ENCODE assay signal across 9 cellular contexts in the genomic region with DNA sequence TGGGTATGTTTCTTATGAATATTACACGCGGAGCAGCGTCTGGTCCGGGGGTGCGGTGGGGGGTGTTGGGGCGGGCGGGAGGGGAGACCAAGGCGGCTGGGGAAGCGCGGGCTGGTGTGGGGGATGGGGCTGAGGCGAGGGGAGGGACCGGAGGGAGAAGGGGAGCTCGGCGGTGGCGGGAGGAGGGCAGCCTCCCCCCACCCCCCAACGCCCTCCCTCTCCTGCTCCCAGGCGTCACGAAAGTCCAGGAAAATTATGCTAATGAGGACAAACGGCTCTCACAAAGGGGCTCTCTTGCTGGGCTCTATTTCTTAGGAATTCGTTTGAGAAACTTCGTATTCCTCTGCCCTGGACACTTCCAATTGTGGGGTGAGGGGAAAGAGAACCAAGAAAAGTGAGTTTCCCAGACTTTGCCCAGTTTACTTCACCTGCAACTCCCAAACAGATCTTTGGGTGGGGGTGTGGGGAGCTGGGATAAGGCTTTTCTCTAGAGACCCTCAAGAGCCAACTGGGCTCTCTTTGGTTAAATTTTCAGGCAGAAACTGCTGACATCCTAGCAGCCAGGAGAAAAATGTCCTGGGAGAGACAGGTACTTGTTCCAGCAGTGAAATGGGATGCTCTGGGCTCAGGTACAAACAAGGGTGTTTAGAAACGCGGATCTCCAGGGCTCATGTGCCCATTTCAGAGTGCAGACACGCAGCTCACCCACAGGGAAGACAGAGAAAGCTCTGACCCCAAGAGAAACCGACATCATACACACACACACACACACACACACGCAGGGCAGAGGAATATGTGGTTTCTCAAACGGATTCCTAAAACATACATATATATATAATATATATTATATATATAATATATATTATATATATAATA. TPM values are rescaled to one million over a fixed set of nuclear protein-coding genes. Genes with fewer than 3 reads are reported as not detected.
DNase-seq lines count a peak whose midpoint lies in the region; ATAC-seq, FAIRE-seq and TF ChIP-seq lines count a peak whose summit lies in the region.
"Had no signal": no experiment of that assay in that cellular context is flagged by ENCODE, and none has a peak within 500 bp of the region (broad histone marks: within the 10 kb centered on the region; RNA-seq: fewer than 3 reads in every experiment).

No MANE protein-coding gene starts in this region.

- POLR2A ChIA-PET in HCT116 (lab: Charles Lee) (interaction anchor here (0.5 to 2.4 kb wide), 6 partner anchors 16 to 450 kb away, joined by 3 to 8 read pairs (median 4); a partner anchor contains a TSS), WTC11 (lab: Charles Lee) (interaction anchor here (1.0 kb wide), 1 partner anchor 29 kb away, joined by 3 read pairs; a partner anchor contains a TSS)

- H3F3A ChIP-seq in smooth muscle cell (ENCODE audit: low read depth), result no peaks in the 10 kb centered on the region

- no peaks in the 10 kb centered on the region for H3K9me1 ChIP-seq in keratinocyte (ENCODE audit: control insufficient read depth, extremely low read depth, insufficient read depth, low read length)

- no peak for TF ChIP-seq POLR2A in HCT116 (IDR thresholded peaks at IDR 0.05; ENCODE audit: borderline replicate concordance, extremely low read depth, insufficient read depth, insufficient read length)

- TF ChIP-seq RAD21 in HCT116 (IDR thresholded peaks at IDR 0.05; ENCODE audit: low read depth), result no peak

- no peak overlapping the region for H3K27ac Mint-ChIP-seq in WTC11

- H3K4me3 ChIP-seq in HCT116 (replicated peaks in 1 of 2; ENCODE audit: low read depth in 1 of 2, low read length in 2 of 2) (peak overlapping the region; percentile 57 to 60), keratinocyte (ENCODE audit: control insufficient read depth in 2 of 3, extremely low read depth in 1 of 3, insufficient read depth in 2 of 3, low read depth in 1 of 3, low read length in 3 of 3) (peak overlapping the region; percentile 45 to 70 (median 69)), smooth muscle cell (peak overlapping the region; percentile 17)

- peaks cover 95% of the 10 kb centered on the region for H3K27me3 Mint-ChIP-seq in WTC11 (ENCODE audit: low read depth)

- H3K79me2 ChIP-seq in HCT116 (ENCODE audit: insufficient read depth, low read length) (peaks cover 20% of the 10 kb centered on the region), keratinocyte (ENCODE audit: control insufficient read depth, insufficient read depth, low read length) (peaks cover 37% of the 10 kb centered on the region), smooth muscle cell (ENCODE audit: low read depth) (no peaks in the 10 kb centered on the region)

- peak overlapping the region; percentile 89 for H3K4me2 ChIP-seq in HCT116 (ENCODE audit: low read length)
- peak overlapping the region; percentile 96 for H3K4me2 ChIP-seq in keratinocyte (ENCODE audit: control insufficient read depth, extremely low read depth, insufficient read depth, low read depth, low read length)
- peak overlapping the region; percentile 78 for H3K4me2 ChIP-seq in smooth muscle cell

- H3K9me3 Mint-ChIP-seq in WTC11, result no peaks in the 10 kb centered on the region

- H3K4me1 ChIP-seq in HCT116 (ENCODE audit: control insufficient read depth in 1 of 2, insufficient read depth in 2 of 2, low read length in 2 of 2) (peaks cover 57 to 71% of the 10 kb centered on the region in 2 experiments), keratinocyte (ENCODE audit: control insufficient read depth, extremely low read depth, insufficient read depth, low read length) (peaks cover 31% of the 10 kb centered on the region), smooth muscle cell (ENCODE audit: low read depth) (peaks cover 7% of the 10 kb centered on the region)

- H3K9ac ChIP-seq in HCT116 (ENCODE audit: low read length) (peak overlapping the region; percentile 67), keratinocyte (ENCODE audit: control insufficient read depth, extremely low read depth, insufficient read depth, low read length) (peak overlapping the region; percentile 82), smooth muscle cell (ENCODE audit: low read depth) (no peak overlapping the region)

- peak overlapping the region; percentile 45 for H3K4me3 Mint-ChIP-seq in WTC11

- no peak overlapping the region for H2AFZ ChIP-seq in HCT116 (ENCODE audit: low read depth, low read length, poor library complexity, severe bottlenecking)
- peak overlapping the region; percentile 8 for H2AFZ ChIP-seq in keratinocyte (ENCODE audit: control insufficient read depth, low read length)
- no peak overlapping the region for H2AFZ ChIP-seq in smooth muscle cell (ENCODE audit: low read depth)

- no peak for TF ChIP-seq CTCF in HCT116 (IDR thresholded peaks at IDR 0.05 in 2 of 3, conservative IDR thresholded peaks at IDR 0.05 in 1 of 3; ENCODE audit: borderline replicate concordance in 1 of 3, insufficient read depth in 1 of 3, low read depth in 2 of 3, low read length in 2 of 3)
- TF ChIP-seq CTCF in WTC11 (IDR thresholded peaks at IDR 0.05), result no peak
- TF ChIP-seq CTCF in keratinocyte (optimal IDR thresholded peaks at IDR 0.05 in 1 of 3, IDR thresholded peaks at IDR 0.05 in 1 of 3, conservative IDR thresholded peaks at IDR 0.05 in 1 of 3; ENCODE audit: extremely low read depth in 1 of 3, insufficient read depth in 2 of 3, low read length in 3 of 3), result no peak
- TF ChIP-seq CTCF in smooth muscle cell (IDR thresholded peaks at IDR 0.05; ENCODE audit: borderline replicate concordance, insufficient read depth, poor library complexity, severe bottlenecking), result no peak

- no peaks in the 10 kb centered on the region for H3K9me2 ChIP-seq in HCT116 (ENCODE audit: insufficient read depth)

- H4K20me1 ChIP-seq in HCT116 (ENCODE audit: insufficient read depth) (no peaks in the 10 kb centered on the region), keratinocyte (ENCODE audit: control insufficient read depth, extremely low read depth, insufficient read depth, low read length) (no peaks in the 10 kb centered on the region), smooth muscle cell (ENCODE audit: low read depth) (peaks cover 11% of the 10 kb centered on the region)

- DNase-seq in HCT116 (ENCODE audit: low read depth, low spot score) (no peak), WTC11 (ENCODE audit: low spot score) (no peak), keratinocyte (ENCODE audit: low read depth, low spot score) (no peak), smooth muscle cell (lab: John Stamatoyannopoulos, UW; ENCODE audit: unreplicated experiment) (no peak), GDM1 (lab: John Stamatoyannopoulos, UW) (no peak), UCSD-AML1 (lab: John Stamatoyannopoulos, UW; ENCODE audit: unreplicated experiment) (no peak), nucleus accumbens (lab: John Stamatoyannopoulos, UW) (no peak)
- DNase-seq: Kasumi-1 had no signal

- dilution Hi-C loops in keratinocyte (cut with MboI; ENCODE audit: extremely low pct_ligation_motif_present, low sequenced_read_pairs), result no loop called here

- WGBS in smooth muscle cell (ENCODE audit: low lambda C conversion rate), result 3% methylated on average over 11 of the region's 27 CpGs

- peak; percentile 26 for FAIRE-seq in keratinocyte (lab: Jason Lieb, UNC)

- RAD21 ChIA-PET in HCT116 (lab: Charles Lee; ENCODE audit: low non-redundant PET in 1 of 2, low total read pairs in 2 of 2, uncharacterized antibody in 2 of 2, unreplicated experiment in 2 of 2), result interaction anchor here (0.6 to 1.5 kb wide), 2 partner anchors 20 to 259 kb away, joined by 3 to 4 read pairs; no protein-coding TSS in a partner anchor

- intact Hi-C loops in HCT116 (cut with micrococcal nuclease), result loop anchor here (2.0 kb wide), 1 partner anchor 17 kb away; a partner anchor contains a TSS

- H3K27me3 ChIP-seq in HCT116 (ENCODE audit: insufficient read depth, low read length) (peaks cover 7% of the 10 kb centered on the region; the same call in 1 of the 2 replicates), keratinocyte (ENCODE audit: control insufficient read depth, extremely low read depth, insufficient read depth, low read length) (no peaks in the 10 kb centered on the region), smooth muscle cell (ENCODE audit: low read depth) (peaks cover 100% of the 10 kb centered on the region)

- BruUV-seq in HCT116 (replicated peaks; lab: Mats Ljungman, UMichigan), result TSS peak; percentile 73

- no peaks in the 10 kb centered on the region for H3K36me3 ChIP-seq in HCT116 (ENCODE audit: control insufficient read depth in 1 of 2, insufficient read depth in 2 of 2, low read length in 2 of 2)
- H3K36me3 ChIP-seq in keratinocyte (ENCODE audit: control insufficient read depth in 2 of 2, extremely low read depth in 1 of 2, insufficient read depth in 2 of 2, low read length in 2 of 2), result peaks cover 2 to 5% of the 10 kb centered on the region in 2 experiments
- H3K36me3 ChIP-seq in smooth muscle cell (ENCODE audit: low read depth), result no peaks in the 10 kb centered on the region

- H3K27ac ChIP-seq in HCT116 (ENCODE audit: low read depth, low read length) (peak overlapping the region; percentile 60), keratinocyte (ENCODE audit: control insufficient read depth, insufficient read depth, low read length) (peak overlapping the region; percentile 87), smooth muscle cell (ENCODE audit: low read depth) (no peak overlapping the region)

- ATAC-seq in HCT116 (peak; percentile 30), WTC11 (no peak), GM18502 (IDR thresholded peaks at IDR 0.05; ENCODE audit: poor library complexity, unreplicated experiment) (no peak)

- H3K9me3 ChIP-seq in HCT116 (ENCODE audit: control insufficient read depth in 1 of 2, insufficient read depth in 1 of 2, low read depth in 1 of 2, low read length in 2 of 2) (no peaks in the 10 kb centered on the region), keratinocyte (ENCODE audit: control insufficient read depth, low read depth, low read length) (no peaks in the 10 kb centered on the region), smooth muscle cell (replicated peaks; ENCODE audit: low read depth) (no peaks in the 10 kb centered on the region)

- no peaks in the 10 kb centered on the region for H3K36me3 Mint-ChIP-seq in WTC11

- H3K4me1 Mint-ChIP-seq in WTC11, result peaks cover 18% of the 10 kb centered on the region

- CTCF ChIA-PET in HCT116 (lab: Charles Lee) (interaction anchor here (1.1 kb wide), 1 partner anchor 37 kb away, joined by 3 read pairs; no protein-coding TSS in a partner anchor), WTC11 (lab: Charles Lee) (no interaction called here)

RNA-seq across cellular contexts. Expression of a gene that starts 11.7 kb away (rescaled TPM):
- 0.57 TPM for total RNA-seq in HCT116 (2021; ENCODE audit: unreplicated experiment)
- polyA plus RNA-seq in HCT116 (2012), result 0.26 and 0.31 TPM in 2 replicates
- not detected in 3 replicates for total RNA-seq in WTC11 (2021)
- 0.22 to 1.1 TPM (median 0.71 TPM) in 3 replicates for polyA plus RNA-seq in keratinocyte
- 0.24 TPM for polyA plus RNA-seq in keratinocyte (2011; ENCODE audit: low read depth)
- polyA plus RNA-seq in keratinocyte (2011; cell fraction: cytosol; rRNA removed), result 0.25 and 0.47 TPM in 2 replicates
- 1.1 and 1.2 TPM in 2 replicates for polyA plus RNA-seq in keratinocyte (2011; cell fraction: nucleus; rRNA removed)
- polyA plus RNA-seq in keratinocyte (2012; ENCODE audit: low replicate concordance), result 0.14 and 0.80 TPM in 2 replicates
- polyA minus RNA-seq in keratinocyte, result 0.23 to 0.35 TPM in 2 of 3 replicates, not detected in the other
- not detected for polyA minus RNA-seq in keratinocyte (2011; cell fraction: cytosol; rRNA and poly(A)+ RNA removed)
- polyA minus RNA-seq in keratinocyte (2011; cell fraction: nucleus; rRNA and poly(A)+ RNA removed), result 0.54 TPM in 1 of 2 replicates, not detected in the other
- not detected in 2 replicates for total RNA-seq in smooth muscle cell
- not detected in 2 replicates for polyA plus RNA-seq in smooth muscle cell

RNA-seq across cellular contexts. Expression of a gene that starts 16.3 kb away (rescaled TPM):
- total RNA-seq in HCT116 (2021; ENCODE audit: unreplicated experiment) (2.0 TPM), WTC11 (2021) (not detected in 3 replicates), smooth muscle cell (1.4 TPM in 1 of 2 replicates, not detected in the other)
- polyA plus RNA-seq in HCT116 (2012), result 1.5 and 1.8 TPM in 2 replicates
- polyA plus RNA-seq in keratinocyte (0.40 to 1.8 TPM (median 1.5 TPM) in 3 replicates), smooth muscle cell (0.22 TPM in 1 of 2 replicates, not detected in the other)
- 0.55 TPM for polyA plus RNA-seq in keratinocyte (2011; ENCODE audit: low read depth)
- polyA plus RNA-seq in keratinocyte (2011; cell fraction: cytosol; rRNA removed), result 1.3 and 1.5 TPM in 2 replicates
- polyA plus RNA-seq in keratinocyte (2011; cell fraction: nucleus; rRNA removed), result 2.1 and 2.6 TPM in 2 replicates
- 1.2 and 1.7 TPM in 2 replicates for polyA plus RNA-seq in keratinocyte (2012; ENCODE audit: low replicate concordance)
- 0.30 to 0.99 TPM (median 0.74 TPM) in 3 replicates for polyA minus RNA-seq in keratinocyte
- polyA minus RNA-seq in keratinocyte (2011; cell fraction: cytosol; rRNA and poly(A)+ RNA removed), result not detected
- polyA minus RNA-seq in keratinocyte (2011; cell fraction: nucleus; rRNA and poly(A)+ RNA removed), result 0.54 and 0.63 TPM in 2 replicates

RNA-seq across cellular contexts. Expression of a gene that starts 18.4 kb away (rescaled TPM):
- total RNA-seq in HCT116 (2021; ENCODE audit: unreplicated experiment) (2.8 TPM), WTC11 (2021) (not detected in 3 replicates), smooth muscle cell (0.40 TPM in 1 of 2 replicates, not detected in the other)
- 1.1 and 1.5 TPM in 2 replicates for polyA plus RNA-seq in HCT116 (2012)
- polyA plus RNA-seq in keratinocyte (5.2 to 12.5 TPM (median 11.9 TPM) in 3 replicates), smooth muscle cell (not detected in 2 replicates)
- polyA plus RNA-seq in keratinocyte (2011; ENCODE audit: low read depth), result 1.3 TPM
- polyA plus RNA-seq in keratinocyte (2011; cell fraction: cytosol; rRNA removed), result 11.8 and 14.4 TPM in 2 replicates
- 7.9 and 8.1 TPM in 2 replicates for polyA plus RNA-seq in keratinocyte (2011; cell fraction: nucleus; rRNA removed)
- 4.2 and 10.2 TPM in 2 replicates for polyA plus RNA-seq in keratinocyte (2012; ENCODE audit: low replicate concordance)
- 3.6 to 10.2 TPM (median 7.7 TPM) in 3 replicates for polyA minus RNA-seq in keratinocyte
- 4.4 TPM for polyA minus RNA-seq in keratinocyte (2011; cell fraction: cytosol; rRNA and poly(A)+ RNA removed)
- 2.6 and 5.5 TPM in 2 replicates for polyA minus RNA-seq in keratinocyte (2011; cell fraction: nucleus; rRNA and poly(A)+ RNA removed)

RNA-seq across cellular contexts. Expression of a gene that starts 29.3 kb away (rescaled TPM):
- total RNA-seq in HCT116 (2021; ENCODE audit: unreplicated experiment) (6.7 TPM), WTC11 (2021) (0.14 TPM in 1 of 3 replicates, not detected in the others), smooth muscle cell (0.67 and 2.1 TPM in 2 replicates)
- polyA plus RNA-seq in HCT116 (2012), result 3.2 and 7.2 TPM in 2 replicates
- polyA plus RNA-seq in keratinocyte (3.3 to 7.1 TPM (median 4.5 TPM) in 3 replicates), smooth muscle cell (0.11 and 0.98 TPM in 2 replicates)
- 6.8 TPM for polyA plus RNA-seq in keratinocyte (2011; ENCODE audit: low read depth)
- 3.1 and 4.3 TPM in 2 replicates for polyA plus RNA-seq in keratinocyte (2011; cell fraction: cytosol; rRNA removed)
- 9.4 and 10.0 TPM in 2 replicates for polyA plus RNA-seq in keratinocyte (2011; cell fraction: nucleus; rRNA removed)
- polyA plus RNA-seq in keratinocyte (2012; ENCODE audit: low replicate concordance), result 3.2 and 5.0 TPM in 2 replicates
- 2.3 to 4.3 TPM (median 2.7 TPM) in 3 replicates for polyA minus RNA-seq in keratinocyte
- 4.4 TPM for polyA minus RNA-seq in keratinocyte (2011; cell fraction: cytosol; rRNA and poly(A)+ RNA removed)
- polyA minus RNA-seq in keratinocyte (2011; cell fraction: nucleus; rRNA and poly(A)+ RNA removed), result 5.0 and 5.5 TPM in 2 replicates

RNA-seq across cellular contexts. Expression of a gene that starts 33.3 kb away (rescaled TPM):
- total RNA-seq in HCT116 (2021; ENCODE audit: unreplicated experiment) (12.7 TPM), WTC11 (2021) (not detected in 3 replicates), smooth muscle cell (0.58 TPM in 1 of 2 replicates, not detected in the other)
- 3.9 and 4.9 TPM in 2 replicates for polyA plus RNA-seq in HCT116 (2012)
- polyA plus RNA-seq in keratinocyte (0.52 to 0.72 TPM (median 0.54 TPM) in 3 replicates), smooth muscle cell (0.56 TPM in 1 of 2 replicates, not detected in the other)
- polyA plus RNA-seq in keratinocyte (2011; ENCODE audit: low read depth), result not detected
- polyA plus RNA-seq in keratinocyte (2011; cell fraction: cytosol; rRNA removed), result 0.26 and 0.68 TPM in 2 replicates
- polyA plus RNA-seq in keratinocyte (2011; cell fraction: nucleus; rRNA removed), result 1.8 and 2.5 TPM in 2 replicates
- 0.44 and 1.4 TPM in 2 replicates for polyA plus RNA-seq in keratinocyte (2012; ENCODE audit: low replicate concordance)
- 0.59 to 2.3 TPM (median 1.1 TPM) in 3 replicates for polyA minus RNA-seq in keratinocyte
- polyA minus RNA-seq in keratinocyte (2011; cell fraction: cytosol; rRNA and poly(A)+ RNA removed), result not detected
- 2.7 and 3.6 TPM in 2 replicates for polyA minus RNA-seq in keratinocyte (2011; cell fraction: nucleus; rRNA and poly(A)+ RNA removed)

Comparison
In these comparisons a context has a peak if more than half of its experiments do, and no peak if none do; other contexts are left out.
1. H3K4me3 ChIP-seq: peak in every context shown above with its lines; median percentile 69 in keratinocyte; 58 in HCT116; 17 in smooth muscle cell.